15 cellular contexts compared by ENCODE assay signal in the genomic region with DNA sequence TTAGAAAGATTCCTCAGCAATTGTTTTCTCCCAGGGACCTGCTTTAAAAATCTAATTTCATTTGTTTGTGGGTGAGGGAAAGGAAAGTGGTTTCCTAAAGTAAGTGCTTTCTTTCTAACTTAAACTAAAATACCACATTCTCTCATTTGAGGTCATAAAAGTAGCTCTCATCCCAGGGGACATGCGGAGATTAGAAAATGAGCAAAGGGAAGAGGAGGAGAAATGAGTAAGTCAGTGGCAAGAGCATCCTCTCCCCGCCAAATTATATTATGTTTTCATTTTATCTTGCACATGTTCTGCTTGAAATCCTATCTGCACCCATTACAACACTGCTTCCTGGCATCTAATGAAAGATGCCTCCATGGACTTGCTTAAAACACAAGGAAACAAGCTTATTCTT.
A peak's percentile ranks its signal among the peaks of the same experiment; 100 is the strongest.
DNase-seq lines count a peak whose midpoint lies in the region; ATAC-seq, FAIRE-seq and TF ChIP-seq lines count a peak whose summit lies in the region.
"Had no signal": no experiment of that assay in that cellular context is flagged by ENCODE, and none has a peak within 500 bp of the region (broad histone marks: within the 10 kb centered on the region; RNA-seq: fewer than 3 reads in every experiment).

No MANE protein-coding gene starts in this region.

- no peaks in the 10 kb centered on the region for H3K27me3 ChIP-seq in mesenchymal stem cell (ENCODE audit: control insufficient read depth in 1 of 2, insufficient read depth in 1 of 2, low read length in 2 of 2)
- no peaks in the 10 kb centered on the region for H3K27me3 ChIP-seq in uterus
- no peaks in the 10 kb centered on the region for H3K27me3 ChIP-seq in WERI-Rb-1 (ENCODE audit: insufficient read depth, low read depth, severe bottlenecking)
- H3K27me3 ChIP-seq: esophagus muscularis mucosa had no signal

- H3K4me3 ChIP-seq in mesenchymal stem cell (ENCODE audit: insufficient read depth in 1 of 2, low read depth in 1 of 2, low read length in 2 of 2): peak overlapping the region in 1 of 2 experiments; percentile 33
- no peak overlapping the region for H3K4me3 ChIP-seq in uterus
- no peak overlapping the region for H3K4me3 ChIP-seq in WERI-Rb-1 (ENCODE audit: low read depth, low read length)
- H3K4me3 ChIP-seq: esophagus muscularis mucosa had no signal

- ATAC-seq in HG03354 (IDR thresholded peaks at IDR 0.05; ENCODE audit: poor library complexity, severe bottlenecking, unreplicated experiment): no peak
- ATAC-seq: naive thymus-derived CD4-positive, alpha-beta T cell; T-cell; WTC11 had no signal

- H3K4ac ChIP-seq in mesenchymal stem cell (ENCODE audit: low read depth in 1 of 2, low read length in 2 of 2): no peak overlapping the region

- H3K4me1 ChIP-seq in mesenchymal stem cell (ENCODE audit: control insufficient read depth, insufficient read depth, low read depth, low read length) (peaks cover 10% of the 10 kb centered on the region), uterus (no peaks in the 10 kb centered on the region)

- H3K27ac ChIP-seq in mesenchymal stem cell (ENCODE audit: low read length, poor library complexity, severe bottlenecking): peak overlapping the region; percentile 100
- H3K27ac ChIP-seq in uterus: peak overlapping the region; percentile 50 to 87
- no peak overlapping the region for H3K27ac ChIP-seq in WERI-Rb-1

- no peak overlapping the region for H2BK15ac ChIP-seq in mesenchymal stem cell (ENCODE audit: low read depth, poor library complexity, severe bottlenecking)

- H3K79me1 ChIP-seq in mesenchymal stem cell (replicated peaks; ENCODE audit: low read length, poor library complexity, severe bottlenecking): peaks cover 9% of the 10 kb centered on the region

- TF ChIP-seq CTCF in uterus (IDR thresholded peaks at IDR 0.05): no peak
- no peak for TF ChIP-seq CTCF in WERI-Rb-1 (IDR thresholded peaks at IDR 0.05; ENCODE audit: low read depth, low read length)

- no peak overlapping the region for H2BK120ac ChIP-seq in mesenchymal stem cell (ENCODE audit: low read depth, low read length)

- no peak overlapping the region for H3K4me2 ChIP-seq in mesenchymal stem cell (ENCODE audit: low read length, poor library complexity, severe bottlenecking)

- intact Hi-C loops in uterus (cut with DNase I; ENCODE audit: low total_unique reads): no loop called here

- no peak for TF ChIP-seq POLR2A in uterus (IDR thresholded peaks at IDR 0.05)
- no peak for TF ChIP-seq POLR2A in H54 (IDR thresholded peaks at IDR 0.05; ENCODE audit: low read depth, low read length)

- no peak overlapping the region for H2BK5ac ChIP-seq in mesenchymal stem cell (ENCODE audit: low read depth, low read length, poor library complexity, severe bottlenecking)

- H3K23ac ChIP-seq in mesenchymal stem cell (ENCODE audit: low read length in 2 of 2): no peak overlapping the region

- H3K9ac ChIP-seq in mesenchymal stem cell (ENCODE audit: low read length): peak overlapping the region; percentile 78

- H2AK5ac ChIP-seq in mesenchymal stem cell (ENCODE audit: low read length, severe bottlenecking): peak overlapping the region; percentile 60

- no peak overlapping the region for H3K14ac ChIP-seq in mesenchymal stem cell (ENCODE audit: low read length in 2 of 2)

- no peak overlapping the region for H2AFZ ChIP-seq in mesenchymal stem cell (ENCODE audit: low read depth, low read length)

- H3K9me3 ChIP-seq in mesenchymal stem cell (ENCODE audit: control insufficient read depth, low read length) (no peaks in the 10 kb centered on the region), uterus (no peaks in the 10 kb centered on the region), WERI-Rb-1 (ENCODE audit: severe bottlenecking) (no peaks in the 10 kb centered on the region)
- H3K9me3 ChIP-seq: esophagus muscularis mucosa had no signal

- no peak overlapping the region for H3K18ac ChIP-seq in mesenchymal stem cell (ENCODE audit: low read depth in 1 of 2, low read length in 2 of 2)

- DNase-seq in H4 (ENCODE audit: low spot score) (peak; percentile 23), mesenchymal stem cell (no peak), uterus (no peak), WERI-Rb-1 (no peak), H54 (ENCODE audit: insufficient read length, low spot score) (no peak)
- DNase-seq: amygdala; CD4-positive, alpha-beta memory T cell; H9; naive thymus-derived CD4-positive, alpha-beta T cell; NCI-H82; T-cell had no signal

- peak; percentile 45 for FAIRE-seq in endometrium (lab: Jason Lieb, UNC)
- no peak for FAIRE-seq in H54 (lab: Jason Lieb, UNC)

- no peak overlapping the region for H4K91ac ChIP-seq in mesenchymal stem cell (ENCODE audit: low read length)

- H3K36me3 ChIP-seq in mesenchymal stem cell (ENCODE audit: control insufficient read depth in 1 of 2, insufficient read depth in 2 of 2, low read depth in 1 of 2, low read length in 2 of 2) (no peaks in the 10 kb centered on the region), uterus (no peaks in the 10 kb centered on the region), WERI-Rb-1 (no peaks in the 10 kb centered on the region)
- H3K36me3 ChIP-seq: esophagus muscularis mucosa had no signal

- H4K8ac ChIP-seq in mesenchymal stem cell (ENCODE audit: low read length): no peak overlapping the region

- H2BK12ac ChIP-seq in mesenchymal stem cell (ENCODE audit: low read length in 2 of 2): no peak overlapping the region

- no CpG with 5 or more reads among the region's 2 CpGs for WGBS in mesenchymal stem cell
